19 cellular contexts compared by ENCODE assay signal in genomic region chrX:50967734-50968133, GRCh38. TPM values are rescaled to one million over a fixed set of nuclear protein-coding genes. Genes with fewer than 3 reads are reported as not detected.
"Had no signal": no experiment of that assay in that cellular context is flagged by ENCODE, and none has a peak within 500 bp of the region (broad histone marks: within the 10 kb centered on the region; RNA-seq: fewer than 3 reads in every experiment).

No MANE protein-coding gene starts in this region.

- H3K4me3 ChIP-seq: colonic mucosa, prostate gland, sigmoid colon, suprapubic skin had no signal

- H3K36me3 ChIP-seq: colonic mucosa, prostate gland, sigmoid colon, suprapubic skin had no signal

- DNase-seq: activated CD4-positive, alpha-beta memory T cell treated with anti-CD3 and anti-CD28 coated beads for 36 hours; activated effector memory CD4-positive, alpha-beta T cell treated with anti-CD3 and anti-CD28 coated beads, Interleukin-2, amount 50 U/mL, for 16 hours; activated naive CD8-positive, alpha-beta T cell treated with anti-CD3 and anti-CD28 coated beads for 36 hours; activated T-cell treated with anti-CD3 and anti-CD28 coated beads, Interleukin-2, amount 50 U/mL, for 4 hours; anterior cingulate cortex; colonic mucosa; effector CD8-positive, alpha-beta T cell; immature natural killer cell; occipital lobe; sigmoid colon; stimulated activated CD4-positive, alpha-beta T cell treated with anti-CD3 and anti-CD28 coated beads, Interleukin-2, amount 100 ng/mL, for 48 hours; stimulated activated naive CD8-positive, alpha-beta T cell treated with anti-CD3 and anti-CD28 coated beads, Interleukin-15, Interleukin-2, amounts not matched to agents 100 U/mL and 50 U/mL, for 24 hours; SW 1271 had no signal

- H3K4me1 ChIP-seq: colonic mucosa, prostate gland, sigmoid colon, suprapubic skin had no signal

- H3K27ac ChIP-seq: colonic mucosa, prostate gland, sigmoid colon, suprapubic skin, VCaP had no signal

- H3K9me3 ChIP-seq: colonic mucosa, prostate gland, sigmoid colon, suprapubic skin had no signal

- H3K27me3 ChIP-seq: colonic mucosa, sigmoid colon, suprapubic skin had no signal

RNA-seq across cellular contexts. Expression of gene BMP15, which starts 57.2 kb away (rescaled TPM):
- total RNA-seq: activated CD4-positive, alpha-beta memory T cell treated with anti-CD3 and anti-CD28 coated beads for 36 hours; activated naive CD8-positive, alpha-beta T cell treated with anti-CD3 and anti-CD28 coated beads for 36 hours; activated T-cell treated with anti-CD3 and anti-CD28 coated beads, Interleukin-2, amount 50 U/mL, for 4 hours; colonic mucosa; glomerular endothelial cell; left lobe of liver; natural killer cell treated with Interleukin-12 subunit alpha and Interleukin-12 subunit beta and Interleukin-15 and Interleukin-18, amount 100 ng/mL, for 72 hours; occipital lobe; prostate gland; sigmoid colon; suprapubic skin had no signal
- polyA plus RNA-seq: immature natural killer cell, sigmoid colon had no signal
